ENCODE assay signal across 1 cellular context in genomic region chr6:36033935-36034334, GRCh38.
TF ChIP-seq lines count a peak whose summit lies in the region.

No MANE protein-coding gene starts in this region.

TF ChIP-seq in GM12878, 131 proteins besides CTCF, POLR2A, EP300 and RAD21:
- TF ChIP-seq MLLT1 (IDR thresholded peaks at IDR 0.05) (no peak), RUNX3 (IDR thresholded peaks at IDR 0.05; ENCODE audit: low read length) (no peak), FOXM1 (IDR thresholded peaks at IDR 0.05; ENCODE audit: low read depth, low read length) (no peak), ATF7 (IDR thresholded peaks at IDR 0.05; ENCODE audit: low read depth) (no peak), TCF12 (IDR thresholded peaks at IDR 0.05; ENCODE audit: low read depth, low read length) (no peak), ZNF687 (IDR thresholded peaks at IDR 0.05) (no peak), BCLAF1 (IDR thresholded peaks at IDR 0.05) (no peak), KAT2A (conservative IDR thresholded peaks at IDR 0.05; ENCODE audit: control insufficient read depth, low read depth, low read length) (no peak)
